1 cellular context compared by ENCODE assay signal in the genomic region with DNA sequence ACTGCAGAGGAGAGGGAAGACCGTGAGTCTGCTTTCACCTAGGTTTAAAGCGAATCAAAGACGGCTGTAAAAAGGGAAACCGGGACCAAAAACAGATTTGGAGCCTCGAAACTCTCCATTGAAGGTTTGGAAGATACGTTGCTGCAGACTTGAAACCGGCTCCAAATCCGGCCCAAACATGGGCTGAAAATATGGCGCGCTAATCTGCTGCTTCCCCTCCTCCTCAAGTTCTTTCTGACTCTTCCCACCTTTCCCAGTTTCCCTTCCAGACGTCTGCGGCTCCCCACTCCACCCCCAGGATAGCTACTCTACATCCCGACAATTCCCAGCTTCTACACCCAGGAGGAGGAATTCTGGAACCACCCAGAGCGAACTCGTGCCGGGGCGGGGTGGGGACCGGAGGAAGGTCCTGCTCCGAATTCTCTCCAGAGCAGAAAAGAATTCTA.
TF ChIP-seq lines count a peak whose summit lies in the region.

No MANE protein-coding gene starts in this region.

TF ChIP-seq in SK-N-SH, 30 proteins besides CTCF, POLR2A, EP300 and RAD21 (continued from another document):
- TF ChIP-seq TAF1 (IDR thresholded peaks at IDR 0.05; ENCODE audit: borderline replicate concordance, low read depth, low read length) (no peak), EZH2phosphoT487 (IDR thresholded peaks at IDR 0.05; ENCODE audit: borderline replicate concordance, low read depth) (0 out of 2 replicates have a peak, but pooled peaks have one; percentile 21), JUND (IDR thresholded peaks at IDR 0.05) (no peak), USF1 (IDR thresholded peaks at IDR 0.05; ENCODE audit: borderline replicate concordance, low read depth) (no peak), GABPA (IDR thresholded peaks at IDR 0.05; ENCODE audit: low read depth) (no peak)
- TF ChIP-seq, protein P1, sequence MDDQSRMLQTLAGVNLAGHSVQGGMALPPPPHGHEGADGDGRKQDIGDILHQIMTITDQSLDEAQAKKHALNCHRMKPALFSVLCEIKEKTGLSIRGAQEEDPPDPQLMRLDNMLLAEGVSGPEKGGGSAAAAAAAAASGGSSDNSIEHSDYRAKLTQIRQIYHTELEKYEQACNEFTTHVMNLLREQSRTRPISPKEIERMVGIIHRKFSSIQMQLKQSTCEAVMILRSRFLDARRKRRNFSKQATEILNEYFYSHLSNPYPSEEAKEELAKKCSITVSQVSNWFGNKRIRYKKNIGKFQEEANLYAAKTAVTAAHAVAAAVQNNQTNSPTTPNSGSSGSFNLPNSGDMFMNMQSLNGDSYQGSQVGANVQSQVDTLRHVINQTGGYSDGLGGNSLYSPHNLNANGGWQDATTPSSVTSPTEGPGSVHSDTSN (IDR thresholded peaks at IDR 0.05) = no peak
TF ChIP-seq in SK-N-SH: peak in this region for 2.
